In genomic region chr1:209630383-209631219, GRCh38 we compare ENCODE assay signal across 29 cellular contexts. TPM values are rescaled to one million over a fixed set of nuclear protein-coding genes. Genes with fewer than 3 reads are reported as not detected.
A peak's percentile ranks its signal among the peaks of the same experiment; 100 is the strongest.
DNase-seq lines count a peak whose midpoint lies in the region; ATAC-seq, FAIRE-seq and TF ChIP-seq lines count a peak whose summit lies in the region.
"Had no signal": no experiment of that assay in that cellular context is flagged by ENCODE, and none has a peak within 500 bp of the region (broad histone marks: within the 10 kb centered on the region; RNA-seq: fewer than 3 reads in every experiment).

No MANE protein-coding gene starts in this region.

- H3K27me3 Mint-ChIP-seq in MCF 10A (ENCODE audit: insufficient read depth, unreplicated experiment), result no peaks in the 10 kb centered on the region
- H3K27me3 Mint-ChIP-seq in activated CD4-positive, alpha-beta T cell treated with anti-CD3 and anti-CD28 coated beads for 36 hours, result no peaks in the 10 kb centered on the region
- H3K27me3 Mint-ChIP-seq: activated naive CD8-positive, alpha-beta T cell had no signal

- WGBS in mammary epithelial cell (ENCODE audit: low coverage, missing lambda C conversion rate), result 78% methylated on average over 11 of the region's 17 CpGs
- 34 to 61% (median 47%) methylated on average over 17 of the region's 17 CpGs for whole genome bisulfite sequencing in small intestine, 3 donors

- H3K36me3 ChIP-seq in mammary epithelial cell (ENCODE audit: insufficient read depth, low read length) (peaks cover 85% of the 10 kb centered on the region), small intestine (ENCODE audit: control insufficient read depth in 2 of 2, insufficient read depth in 2 of 2, low read length in 2 of 2) (peaks cover 3 to 18% of the 10 kb centered on the region in 2 donors), BE2C (no peaks in the 10 kb centered on the region)
- H3K36me3 ChIP-seq: ovary, upper lobe of right lung had no signal

- in situ Hi-C loops in mammary epithelial cell (cut with MboI; ENCODE audit: low sequenced_read_pairs in 2 of 2), result no loop called here

- TF ChIP-seq CTCF in MCF 10A (IDR thresholded peaks at IDR 0.05; ENCODE audit: unreplicated experiment), result no peak
- no peak for TF ChIP-seq CTCF in mammary epithelial cell (conservative IDR thresholded peaks at IDR 0.05 in 1 of 2, IDR thresholded peaks at IDR 0.05 in 1 of 2; ENCODE audit: extremely low read depth in 1 of 2, insufficient read depth in 1 of 2, low read depth in 1 of 2, low read length in 2 of 2)
- no peak for TF ChIP-seq CTCF in BE2C (IDR thresholded peaks at IDR 0.05; ENCODE audit: low read depth, low read length)

- H3K4me3 Mint-ChIP-seq in MCF 10A (ENCODE audit: unreplicated experiment), result no peak overlapping the region
- no peak overlapping the region for H3K4me3 Mint-ChIP-seq in activated CD4-positive, alpha-beta T cell treated with anti-CD3 and anti-CD28 coated beads for 36 hours
- H3K4me3 Mint-ChIP-seq: activated naive CD8-positive, alpha-beta T cell; mesothelial cell of epicardium; natural killer cell had no signal

- H3K36me3 Mint-ChIP-seq in MCF 10A (ENCODE audit: insufficient read depth, unreplicated experiment), result peaks cover 100% of the 10 kb centered on the region
- no peaks in the 10 kb centered on the region for H3K36me3 Mint-ChIP-seq in activated CD4-positive, alpha-beta T cell treated with anti-CD3 and anti-CD28 coated beads for 36 hours (ENCODE audit: low read depth)
- H3K36me3 Mint-ChIP-seq: activated naive CD8-positive, alpha-beta T cell; natural killer cell had no signal

- H3K9ac ChIP-seq in mammary epithelial cell (ENCODE audit: insufficient read depth, low read length), result no peak overlapping the region

- dilution Hi-C loops in mammary epithelial cell (cut with HindIII; ENCODE audit: low sequenced_read_pairs), result no loop called here

- intact Hi-C loops in MCF 10A (cut with micrococcal nuclease) (no loop called here), mammary epithelial cell (cut with micrococcal nuclease) (no loop called here)
- intact Hi-C loops in activated CD4-positive, alpha-beta T cell treated with anti-CD3 and anti-CD28 coated beads for 36 hours (cut with DNase I, micrococcal nuclease), result no loop called here

- peak overlapping the region; percentile 65 for H3K27ac Mint-ChIP-seq in MCF 10A (ENCODE audit: low read depth, unreplicated experiment)
- H3K27ac Mint-ChIP-seq in activated CD4-positive, alpha-beta T cell treated with anti-CD3 and anti-CD28 coated beads for 36 hours, result no peak overlapping the region
- H3K27ac Mint-ChIP-seq: activated naive CD8-positive, alpha-beta T cell; mesothelial cell of epicardium; natural killer cell had no signal

- no peak overlapping the region for H3K27ac ChIP-seq in mammary epithelial cell (ENCODE audit: insufficient read depth, low read depth, low read length)
- no peak overlapping the region for H3K27ac ChIP-seq in small intestine (ENCODE audit: low read depth in 1 of 2, low read length in 1 of 2)
- H3K27ac ChIP-seq: ovary, upper lobe of right lung had no signal

- DNase-seq in MCF 10A (ENCODE audit: unreplicated experiment) (no peak), mammary epithelial cell (no peak), dermis blood vessel endothelial cell (peak; percentile 59), iPS DF 4.7 (ENCODE audit: extremely low read depth, low spot score) (peak; percentile 36), small intestine (peak; percentile 47), DMS 273 treated with DMSO at 0.1 percent for 48 hours (lab: John Stamatoyannopoulos, UW) (no peak), BE2C (no peak)
- DNase-seq in activated CD4-positive, alpha-beta T cell treated with anti-CD3 and anti-CD28 coated beads for 36 hours, result no peak
- DNase-seq: activated CD4-positive, alpha-beta T cell treated with anti-CD3 and anti-CD28 coated beads for 4 hours; AML-193; cerebellar nuclear complex; effector CD4-positive, alpha-beta T cell; foreskin melanocyte; kidney glomerular epithelial cell; natural killer cell; NCI-H1105 treated with DMSO at 0.1 percent for 48 hours; NCI-H526; ovary; stimulated activated CD4-positive, alpha-beta T cell treated with anti-CD3 and anti-CD28 coated beads, Interleukin-15, amount 100 ng/mL, for 24 hours; stimulated activated CD8-positive, alpha-beta memory T cell treated with anti-CD3 and anti-CD28 coated beads, Interleukin-4, amount 100 ng/mL, for 48 hours; upper lobe of right lung had no signal

- FAIRE-seq in small intestine (lab: Jason Lieb, UNC), result no peak
- FAIRE-seq: GM12892, GM19239 had no signal

- H3K9me3 ChIP-seq in mammary epithelial cell (replicated peaks; ENCODE audit: insufficient read depth, low read length) (no peaks in the 10 kb centered on the region), small intestine (ENCODE audit: control insufficient read depth, low read depth) (no peaks in the 10 kb centered on the region), BE2C (no peaks in the 10 kb centered on the region)
- H3K9me3 ChIP-seq: ovary, upper lobe of right lung had no signal

- H3K4me1 Mint-ChIP-seq in MCF 10A (ENCODE audit: insufficient read depth, unreplicated experiment), result peaks cover 32% of the 10 kb centered on the region
- H3K4me1 Mint-ChIP-seq in activated CD4-positive, alpha-beta T cell treated with anti-CD3 and anti-CD28 coated beads for 36 hours, result peaks cover 10% of the 10 kb centered on the region
- H3K4me1 Mint-ChIP-seq: natural killer cell had no signal

- H3K4me3 ChIP-seq in mammary epithelial cell (replicated peaks in 1 of 3; ENCODE audit: insufficient read depth in 1 of 3, low read depth in 2 of 3, low read length in 3 of 3), result no peak overlapping the region
- no peak overlapping the region for H3K4me3 ChIP-seq in small intestine (ENCODE audit: low read depth in 1 of 2, low read length in 2 of 2)
- no peak overlapping the region for H3K4me3 ChIP-seq in BE2C (ENCODE audit: low read depth, low read length)
- H3K4me3 ChIP-seq: ovary, upper lobe of right lung had no signal

- H2AFZ ChIP-seq in mammary epithelial cell (ENCODE audit: low read depth, low read length), result no peak overlapping the region

- no TSS peak for BruUV-seq in MCF 10A (replicated peaks; lab: Mats Ljungman, UMichigan)
- no TSS peak for BruUV-seq in mammary epithelial cell (replicated peaks; lab: Mats Ljungman, UMichigan)

- H3K79me2 ChIP-seq in mammary epithelial cell (ENCODE audit: insufficient read depth, low read length), result peaks cover 87% of the 10 kb centered on the region

- H4K20me1 ChIP-seq in mammary epithelial cell (ENCODE audit: insufficient read depth, low read length), result peaks cover 42% of the 10 kb centered on the region

- H3K4me1 ChIP-seq in mammary epithelial cell (ENCODE audit: insufficient read depth, low read length) (peaks cover 4% of the 10 kb centered on the region), small intestine (ENCODE audit: control insufficient read depth in 2 of 2, insufficient read depth in 1 of 2, low read depth in 1 of 2, low read length in 1 of 2) (no peaks in the 10 kb centered on the region), BE2C (no peaks in the 10 kb centered on the region)

- POLR2A ChIA-PET in MCF 10A (lab: Yijun Ruan, JAX), result interaction anchor here (0.6 to 5.9 kb wide), 11 partner anchors 9 to 58 kb away, joined by 3 to 52 read pairs (median 6); partner anchors contain the start of gene LAMB3
- POLR2A ChIA-PET in activated CD4-positive, alpha-beta T cell treated with anti-CD3 and anti-CD28 coated beads for 36 hours (lab: Charles Lee), result interaction anchor here (0.5 kb wide), 1 partner anchor 137 kb away, joined by 6 read pairs; no protein-coding TSS in a partner anchor

- no peaks in the 10 kb centered on the region for H3K27me3 ChIP-seq in mammary epithelial cell (ENCODE audit: insufficient read depth, low read length)
- no peaks in the 10 kb centered on the region for H3K27me3 ChIP-seq in small intestine (ENCODE audit: control insufficient read depth in 2 of 2, insufficient read depth in 2 of 2, low read length in 2 of 2)
- no peaks in the 10 kb centered on the region; the same call in 1 of the 2 replicates for H3K27me3 ChIP-seq in BE2C
- H3K27me3 ChIP-seq: ovary, upper lobe of right lung had no signal

- no peak for ATAC-seq in activated CD4-positive, alpha-beta T cell treated with anti-CD3 and anti-CD28 coated beads for 36 hours
- ATAC-seq: esophagus mucosa, natural killer cell, sciatic nerve, upper lobe of right lung had no signal

- CTCF ChIA-PET in MCF 10A (lab: Yijun Ruan, JAX) (interaction anchor here (0.5 to 10.9 kb wide), 22 partner anchors 7 to 731 kb away, joined by 3 to 140 read pairs (median 6); partner anchors contain the start of gene LAMB3), mammary epithelial cell (lab: Charles Lee; ENCODE audit: low non-redundant PET) (no interaction called here)
- CTCF ChIA-PET in activated CD4-positive, alpha-beta T cell treated with anti-CD3 and anti-CD28 coated beads for 36 hours (lab: Charles Lee), result interaction anchor here (0.5 to 2.3 kb wide), 17 partner anchors 13 to 1631 kb away, joined by 3 to 14 read pairs (median 3); partner anchors contain the start of gene C1orf74

- H3K4me2 ChIP-seq in mammary epithelial cell (ENCODE audit: insufficient read depth, low read depth, low read length), result no peak overlapping the region

- H3K9me3 Mint-ChIP-seq in MCF 10A (ENCODE audit: unreplicated experiment), result no peaks in the 10 kb centered on the region
- no peaks in the 10 kb centered on the region for H3K9me3 Mint-ChIP-seq in activated CD4-positive, alpha-beta T cell treated with anti-CD3 and anti-CD28 coated beads for 36 hours (ENCODE audit: low read depth)
- H3K9me3 Mint-ChIP-seq: mesothelial cell of epicardium, natural killer cell had no signal

RNA-seq across cellular contexts. Expression of gene LAMB3, which starts 21.6 kb away (rescaled TPM):
- total RNA-seq in MCF 10A (2022) (999 and 1,572 TPM in 2 replicates), mammary epithelial cell (1,000 to 10,000 TPM in 1 of 2 donors, 100 to 1,000 TPM in 1; 920 to 2,749 TPM), dermis blood vessel endothelial cell (1.5 and 1.9 TPM in 2 replicates)
- polyA plus RNA-seq in mammary epithelial cell (1,283 TPM), small intestine (10 to 100 TPM; 33.8 to 62.7 (median 36.5) TPM)
- polyA minus RNA-seq in mammary epithelial cell, result 1,625 TPM
- total RNA-seq in activated CD4-positive, alpha-beta T cell treated with anti-CD3 and anti-CD28 coated beads for 36 hours, result 1 to 10 TPM; 3.1 to 4.2 TPM
- polyA plus RNA-seq in BE2C (2012; ENCODE audit: insufficient read depth, insufficient read length, low read depth), result 0.26 TPM

RNA-seq across cellular contexts. Expression of gene G0S2, which starts 44.6 kb away (rescaled TPM):
- total RNA-seq in MCF 10A (2022), result not detected in 2 replicates
- total RNA-seq in mammary epithelial cell, result 10 to 100 TPM in 1 of 2 donors, 1 to 10 TPM in 1; 8.2 to 35.9 TPM
- polyA plus RNA-seq in mammary epithelial cell, result 20.8 TPM
- not detected for polyA minus RNA-seq in mammary epithelial cell
- 0.33 and 1.0 TPM in 2 replicates for total RNA-seq in dermis blood vessel endothelial cell
- polyA plus RNA-seq in small intestine, result 100 to 1,000 TPM in 1 of 3 donors, 10 to 100 TPM in 1, 1 to 10 TPM in 1; 6.9 to 141 (median 11.1) TPM
- total RNA-seq in activated CD4-positive, alpha-beta T cell treated with anti-CD3 and anti-CD28 coated beads for 36 hours, result 10 to 100 TPM; 21.9 to 22.8 TPM
- polyA plus RNA-seq in BE2C (2012; ENCODE audit: insufficient read depth, insufficient read length, low read depth), result 1.5 TPM
- total RNA-seq: A172 had no signal

RNA-seq across cellular contexts. Expression of gene CAMK1G, which starts 47.1 kb away (rescaled TPM):
- not detected in 2 replicates for total RNA-seq in MCF 10A (2022)
- not detected for total RNA-seq in mammary epithelial cell
- polyA plus RNA-seq in mammary epithelial cell, result not detected
- polyA minus RNA-seq in mammary epithelial cell, result not detected
- not detected in 2 replicates for total RNA-seq in dermis blood vessel endothelial cell
- polyA plus RNA-seq in small intestine, result under 1 TPM in 1 of 3 donors, not detected in 2; 0.37 TPM
- under 1 TPM; 0.09 to 0.23 TPM for total RNA-seq in activated CD4-positive, alpha-beta T cell treated with anti-CD3 and anti-CD28 coated beads for 36 hours
- polyA plus RNA-seq in BE2C (2012; ENCODE audit: insufficient read depth, insufficient read length, low read depth), result not detected
- total RNA-seq: A172, Daoy, esophagus mucosa, natural killer cell had no signal

Comparison
In these comparisons a context has a peak if more than half of its experiments do, and no peak if none do; other contexts are left out.
1. DNase-seq: peak in dermis blood vessel endothelial cell (single experiment), iPS DF 4.7 (single experiment) and small intestine (single experiment); none in MCF 10A (single experiment), mammary epithelial cell (single experiment), activated CD4-positive, alpha-beta T cell treated with anti-CD3 and anti-CD28 coated beads for 36 hours (single experiment), DMS 273 treated with DMSO at 0.1 percent for 48 hours (single experiment) and BE2C (single experiment).
2. RNA of gene LAMB3, which starts 21.6 kb away (total RNA-seq): 920 to 2,749 TPM in mammary epithelial cell and 999 to 1,572 TPM in MCF 10A; 3.1 to 4.2 TPM in activated CD4-positive, alpha-beta T cell treated with anti-CD3 and anti-CD28 coated beads for 36 hours and 1.5 to 1.9 TPM in dermis blood vessel endothelial cell; every median in the first group is over 100 times any median in the second.